ENCODE assay signal across 8 cellular contexts in the genomic region with DNA sequence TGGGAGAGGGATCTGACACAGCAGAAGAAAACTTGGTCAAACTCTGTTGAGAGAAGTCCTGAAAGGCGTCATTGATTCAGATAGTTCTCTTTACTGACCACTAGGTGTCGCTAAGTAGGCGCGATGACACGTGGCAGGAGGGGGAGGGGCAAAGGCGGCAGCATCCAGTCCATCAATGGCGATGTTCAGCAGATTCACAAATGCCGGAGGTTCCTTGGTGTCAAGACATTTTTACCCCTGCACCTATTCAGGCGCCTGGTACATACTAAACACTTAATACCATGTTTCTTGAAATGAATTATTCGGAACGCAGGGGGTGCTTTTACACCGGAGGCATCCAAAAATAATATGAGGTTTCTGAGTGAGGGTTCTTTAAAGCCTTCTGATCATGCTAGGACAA. TPM values are rescaled to one million over a fixed set of nuclear protein-coding genes. Genes with fewer than 3 reads are reported as not detected.
DNase-seq lines count a peak whose midpoint lies in the region; ATAC-seq and TF ChIP-seq lines count a peak whose summit lies in the region.

No MANE protein-coding gene starts in this region.

- no peak for TF ChIP-seq POLR2A in uterus (IDR thresholded peaks at IDR 0.05)

- no peak overlapping the region for H3K4me3 Mint-ChIP-seq in glutamatergic neuron (ENCODE audit: unreplicated experiment)

- no peaks in the 10 kb centered on the region for H3K27me3 ChIP-seq in SJSA1 (replicated peaks)
- H3K27me3 ChIP-seq in uterus, result no peaks in the 10 kb centered on the region

- H3K36me3 ChIP-seq in SJSA1, result no peaks in the 10 kb centered on the region
- H3K36me3 ChIP-seq in uterus, result no peaks in the 10 kb centered on the region

- H3K27ac ChIP-seq in SJSA1 (no peak overlapping the region), uterus (no peak overlapping the region)

- peak overlapping the region; percentile 35 for H3K27ac Mint-ChIP-seq in glutamatergic neuron (ENCODE audit: unreplicated experiment)

- peak; percentile 41 for ATAC-seq in GM21737 (IDR thresholded peaks at IDR 0.05; ENCODE audit: unreplicated experiment)

- peak; percentile 59 for TF ChIP-seq CTCF in LNCaP clone FGC (IDR thresholded peaks at IDR 0.05; ENCODE audit: control insufficient read depth, extremely low read depth, insufficient read depth)
- TF ChIP-seq CTCF in glutamatergic neuron (IDR thresholded peaks at IDR 0.05; ENCODE audit: partially characterized antibody, unreplicated experiment), result peak; percentile 92
- peak; percentile 48 to 76 (median 67) for TF ChIP-seq CTCF in uterus (IDR thresholded peaks at IDR 0.05)

- H3K36me3 Mint-ChIP-seq in glutamatergic neuron (ENCODE audit: unreplicated experiment), result no peaks in the 10 kb centered on the region

- H3K4me1 Mint-ChIP-seq in glutamatergic neuron (ENCODE audit: low read depth, unreplicated experiment), result no peaks in the 10 kb centered on the region

- H3K9me3 ChIP-seq in SJSA1 (replicated peaks) (no peaks in the 10 kb centered on the region), uterus (no peaks in the 10 kb centered on the region)

- H3K9me3 Mint-ChIP-seq in glutamatergic neuron (ENCODE audit: unreplicated experiment), result no peaks in the 10 kb centered on the region

- H3K4me1 ChIP-seq in SJSA1 (replicated peaks) (no peaks in the 10 kb centered on the region), uterus (no peaks in the 10 kb centered on the region)

- no peaks in the 10 kb centered on the region for H3K27me3 Mint-ChIP-seq in glutamatergic neuron (ENCODE audit: unreplicated experiment)

- peak; percentile 93 for DNase-seq in DMS53 (lab: John Stamatoyannopoulos, UW)
- peak; percentile 11 for DNase-seq in LNCaP clone FGC (ENCODE audit: low read depth)
- peak; percentile 36 to 66 for DNase-seq in SJSA1 (ENCODE audit: low read depth in 1 of 2, low spot score in 2 of 2)
- peak; percentile 91 for DNase-seq in activated effector memory CD4-positive, alpha-beta T cell treated with anti-CD3 and anti-CD28 coated beads, Interleukin-2, amount 50 U/mL, for 16 hours
- peak; percentile 79 for DNase-seq in glutamatergic neuron
- peak in 9 of 10 donors; percentile 36 to 88 (median 57) for DNase-seq in posterior cingulate gyrus
- DNase-seq in uterus, result peak; percentile 54 to 63

- H3K4me3 ChIP-seq in LNCaP clone FGC (ENCODE audit: low read depth, low read length) (no peak overlapping the region), SJSA1 (no peak overlapping the region), uterus (no peak overlapping the region)

- intact Hi-C loops in posterior cingulate gyrus (cut with DNase I) (loop anchor here (5.0 kb wide), 1 partner anchor 80 kb away; no protein-coding TSS in a partner anchor), uterus (cut with DNase I; ENCODE audit: low total_unique reads) (no loop called here)

RNA-seq across cellular contexts. Expression of a gene that starts 3.0 kb away (rescaled TPM):
- total RNA-seq in SJSA1 (2014; rRNA removed; shearing (Covaris generic)), result not detected in 2 replicates
- total RNA-seq in glutamatergic neuron (ENCODE audit: unreplicated experiment) (not detected), uterus (1 to 10 TPM in 3 of 4 donors, under 1 TPM in 1; under 0.01 to 7.5 (median 3.4) TPM)

RNA-seq across cellular contexts. Expression of a gene that starts 42.3 kb away (rescaled TPM):
- total RNA-seq in SJSA1 (2014; rRNA removed; shearing (Covaris generic)), result 5.0 and 14.0 TPM in 2 replicates
- total RNA-seq in glutamatergic neuron (ENCODE audit: unreplicated experiment), result 28.0 TPM
- 10 to 100 TPM; 30.2 to 58.1 (median 40.6) TPM for total RNA-seq in uterus

Comparison
In these comparisons a context has a peak if more than half of its experiments do, and no peak if none do; other contexts are left out.
1. DNase-seq: peak in every context shown above with its lines; median percentile 93 in DMS53; 91 in activated effector memory CD4-positive, alpha-beta T cell treated with anti-CD3 and anti-CD28 coated beads, Interleukin-2, amount 50 U/mL, for 16 hours; 79 in glutamatergic neuron; 58 in uterus; 57 in posterior cingulate gyrus; 51 in SJSA1; 11 in LNCaP clone FGC.